ENCODE assay signal across 19 cellular contexts in the genomic region with DNA sequence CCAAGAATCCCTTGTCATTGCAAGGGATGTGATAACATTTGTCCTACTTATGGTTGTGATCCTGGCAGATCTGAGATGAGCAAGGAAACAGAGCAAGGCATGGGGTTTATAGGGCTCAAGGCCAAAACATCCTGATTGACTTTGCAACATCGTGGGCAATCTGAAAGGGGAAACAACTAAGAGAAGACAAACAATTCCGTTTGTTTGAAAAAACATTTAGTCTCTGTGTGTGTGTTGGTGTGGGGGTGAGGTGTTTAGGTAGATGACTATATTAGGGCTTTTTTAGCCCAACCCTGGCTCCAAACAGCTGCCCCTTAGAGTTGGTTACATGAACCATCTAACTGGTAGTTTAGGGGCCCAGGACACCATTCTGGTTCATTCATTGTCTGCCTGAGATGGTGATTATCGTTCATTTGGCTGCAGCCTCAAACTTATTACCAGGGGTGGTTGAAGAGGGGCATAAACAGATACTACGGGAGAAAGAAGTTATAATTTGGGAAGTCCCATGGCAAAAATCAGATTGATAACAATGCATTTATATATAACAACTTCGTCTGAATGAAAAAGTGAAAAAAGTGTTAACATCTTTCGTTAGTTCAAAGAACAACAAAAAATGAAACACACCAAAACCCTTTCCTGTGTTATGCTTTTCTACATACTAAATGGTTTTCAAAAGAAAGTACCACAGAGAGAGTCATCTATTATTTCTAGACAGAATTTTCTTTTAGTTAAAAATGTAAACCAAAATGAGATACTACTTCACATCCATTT. TPM values are rescaled to one million over a fixed set of nuclear protein-coding genes. Genes with fewer than 3 reads are reported as not detected.
A peak's percentile ranks its signal among the peaks of the same experiment; 100 is the strongest.
DNase-seq lines count a peak whose midpoint lies in the region; ATAC-seq and TF ChIP-seq lines count a peak whose summit lies in the region.
"Had no signal": no experiment of that assay in that cellular context is flagged by ENCODE, and none has a peak within 500 bp of the region (broad histone marks: within the 10 kb centered on the region; RNA-seq: fewer than 3 reads in every experiment).

No MANE protein-coding gene starts in this region.

- H3K36me3 Mint-ChIP-seq in activated CD8-positive, alpha-beta memory T cell treated with anti-CD3 and anti-CD28 coated beads, Interleukin-2, amount 10 ng/mL, durations not matched to agents 7 days and 5 days, result peaks cover 1% of the 10 kb centered on the region
- H3K36me3 Mint-ChIP-seq in T-helper 17 cell (ENCODE audit: low read depth), result no peaks in the 10 kb centered on the region
- H3K36me3 Mint-ChIP-seq in central memory CD8-positive, alpha-beta T cell (ENCODE audit: insufficient read depth), result peaks cover 27% of the 10 kb centered on the region
- no peaks in the 10 kb centered on the region for H3K36me3 Mint-ChIP-seq in stimulated activated naive CD8-positive, alpha-beta T cell treated with anti-CD3 and anti-CD28 coated beads, Interleukin-15, Interleukin-2, amounts not matched to agents 100 ng/mL and 50 ng/mL, for 24 hours (ENCODE audit: low read depth)
- H3K36me3 Mint-ChIP-seq: stimulated activated memory B cell treated with anti-CD40 and anti-IgM and Interleukin-4, amounts not matched to agents 10 μg/mL and 1 μg/mL and 100 μg/mL, for 72 hours had no signal

- peak overlapping the region; percentile 64 for H3K4me3 Mint-ChIP-seq in activated CD8-positive, alpha-beta memory T cell treated with anti-CD3 and anti-CD28 coated beads, Interleukin-2, amount 10 ng/mL, durations not matched to agents 7 days and 5 days
- peak overlapping the region; percentile 80 for H3K4me3 Mint-ChIP-seq in T-helper 17 cell
- H3K4me3 Mint-ChIP-seq in central memory CD8-positive, alpha-beta T cell, result peak overlapping the region; percentile 78
- H3K4me3 Mint-ChIP-seq in stimulated activated naive CD8-positive, alpha-beta T cell treated with anti-CD3 and anti-CD28 coated beads, Interleukin-15, Interleukin-2, amounts not matched to agents 100 ng/mL and 50 ng/mL, for 24 hours, result peak overlapping the region; percentile 74
- H3K4me3 Mint-ChIP-seq: stimulated activated memory B cell treated with anti-CD40 and anti-IgM and Interleukin-4, amounts not matched to agents 10 μg/mL and 1 μg/mL and 100 μg/mL, for 72 hours had no signal

- H3K27me3 Mint-ChIP-seq in activated CD8-positive, alpha-beta memory T cell treated with anti-CD3 and anti-CD28 coated beads, Interleukin-2, amount 10 ng/mL, durations not matched to agents 7 days and 5 days, result no peaks in the 10 kb centered on the region
- H3K27me3 Mint-ChIP-seq in T-helper 17 cell, result no peaks in the 10 kb centered on the region
- no peaks in the 10 kb centered on the region for H3K27me3 Mint-ChIP-seq in central memory CD8-positive, alpha-beta T cell
- H3K27me3 Mint-ChIP-seq in stimulated activated naive CD8-positive, alpha-beta T cell treated with anti-CD3 and anti-CD28 coated beads, Interleukin-15, Interleukin-2, amounts not matched to agents 100 ng/mL and 50 ng/mL, for 24 hours, result no peaks in the 10 kb centered on the region
- H3K27me3 Mint-ChIP-seq: stimulated activated memory B cell treated with anti-CD40 and anti-IgM and Interleukin-4, amounts not matched to agents 10 μg/mL and 1 μg/mL and 100 μg/mL, for 72 hours had no signal

- H3K27ac ChIP-seq in right lobe of liver, result no peak overlapping the region
- H3K27ac ChIP-seq: ascending aorta, foreskin keratinocyte, parathyroid adenoma had no signal

- no peaks in the 10 kb centered on the region for H3K4me1 ChIP-seq in right lobe of liver
- H3K4me1 ChIP-seq: ascending aorta, foreskin keratinocyte, parathyroid adenoma had no signal

- TF ChIP-seq POLR2A in right lobe of liver (IDR thresholded peaks at IDR 0.05), result no peak

- H3K27me3 ChIP-seq in right lobe of liver, result no peaks in the 10 kb centered on the region
- H3K27me3 ChIP-seq: ascending aorta, foreskin keratinocyte had no signal

- H3K36me3 ChIP-seq in right lobe of liver, result no peaks in the 10 kb centered on the region
- H3K36me3 ChIP-seq: ascending aorta had no signal

- peaks cover 89% of the 10 kb centered on the region for H3K4me1 Mint-ChIP-seq in activated CD8-positive, alpha-beta memory T cell treated with anti-CD3 and anti-CD28 coated beads, Interleukin-2, amount 10 ng/mL, durations not matched to agents 7 days and 5 days
- H3K4me1 Mint-ChIP-seq in T-helper 17 cell, result peaks cover 70% of the 10 kb centered on the region
- peaks cover 96% of the 10 kb centered on the region for H3K4me1 Mint-ChIP-seq in central memory CD8-positive, alpha-beta T cell
- peaks cover 96% of the 10 kb centered on the region for H3K4me1 Mint-ChIP-seq in stimulated activated naive CD8-positive, alpha-beta T cell treated with anti-CD3 and anti-CD28 coated beads, Interleukin-15, Interleukin-2, amounts not matched to agents 100 ng/mL and 50 ng/mL, for 24 hours (ENCODE audit: low read depth)

- no peak overlapping the region for H3K4me3 ChIP-seq in right lobe of liver
- H3K4me3 ChIP-seq: ascending aorta, smooth muscle cell had no signal

- 45% methylated on average over 6 of the region's 6 CpGs for WGBS in right lobe of liver (ENCODE audit: insufficient coverage, low coverage, low lambda C conversion rate, missing lambda C conversion rate)

- no peak for ATAC-seq in activated CD8-positive, alpha-beta memory T cell treated with anti-CD3 and anti-CD28 coated beads, Interleukin-2, amount 10 ng/mL, durations not matched to agents 7 days and 5 days
- ATAC-seq in T-helper 17 cell (no peak), right lobe of liver (no peak), sciatic nerve (no peak), GM21515 (IDR thresholded peaks at IDR 0.05; ENCODE audit: unreplicated experiment) (no peak)
- ATAC-seq in central memory CD8-positive, alpha-beta T cell (replicated peaks; ENCODE audit: extremely low read depth, poor library complexity, severe bottlenecking), result no peak
- ATAC-seq: foreskin keratinocyte; left lobe of liver; stimulated activated memory B cell treated with anti-CD40 and anti-IgM and Interleukin-4, amounts not matched to agents 10 μg/mL and 1 μg/mL and 100 μg/mL, for 72 hours had no signal

- intact Hi-C loops in right lobe of liver (cut with DNase I) (loop anchor here in 1 of 2 donors (10.0 kb wide), 1 partner anchor 351 kb away; no protein-coding TSS in a partner anchor), sciatic nerve (cut with DNase I) (loop anchor here (10.0 kb wide), 1 partner anchor 331 kb away; no protein-coding TSS in a partner anchor)

- DNase-seq in activated CD8-positive, alpha-beta memory T cell treated with anti-CD3 and anti-CD28 coated beads, Interleukin-2, amount 10 ng/mL, durations not matched to agents 7 days and 5 days, result peak; percentile 55
- DNase-seq in activated CD8-positive, alpha-beta memory T cell treated with anti-CD3 and anti-CD28 coated beads, Interleukin-2, amount 50 U/mL, for 4 hours, result no peak
- DNase-seq in T-helper 17 cell (no peak), right lobe of liver (no peak), sciatic nerve (ENCODE audit: low spot score) (no peak)
- no peak for DNase-seq in central memory CD8-positive, alpha-beta T cell (ENCODE audit: low spot score in 2 of 2)
- DNase-seq: activated CD8-positive, alpha-beta memory T cell treated with anti-CD3 and anti-CD28 coated beads, Interleukin-2, amount 50 U/mL, for 48 hours; foreskin keratinocyte; IMR-90; NCI-H1048; NCI-H2107; NCI-H748 treated with DMSO at 0.1 percent for 48 hours had no signal

- H3K27ac Mint-ChIP-seq in activated CD8-positive, alpha-beta memory T cell treated with anti-CD3 and anti-CD28 coated beads, Interleukin-2, amount 10 ng/mL, durations not matched to agents 7 days and 5 days, result peak overlapping the region; percentile 95
- peak overlapping the region; percentile 100 for H3K27ac Mint-ChIP-seq in T-helper 17 cell
- peak overlapping the region; percentile 98 for H3K27ac Mint-ChIP-seq in central memory CD8-positive, alpha-beta T cell (ENCODE audit: low read depth)
- peak overlapping the region; percentile 96 for H3K27ac Mint-ChIP-seq in stimulated activated naive CD8-positive, alpha-beta T cell treated with anti-CD3 and anti-CD28 coated beads, Interleukin-15, Interleukin-2, amounts not matched to agents 100 ng/mL and 50 ng/mL, for 24 hours
- H3K27ac Mint-ChIP-seq: stimulated activated memory B cell treated with anti-CD40 and anti-IgM and Interleukin-4, amounts not matched to agents 10 μg/mL and 1 μg/mL and 100 μg/mL, for 72 hours had no signal

- TF ChIP-seq CTCF in right lobe of liver (IDR thresholded peaks at IDR 0.05), result no peak

- CTCF ChIA-PET in activated CD8-positive, alpha-beta memory T cell treated with anti-CD3 and anti-CD28 coated beads, Interleukin-2, amount 10 ng/mL, durations not matched to agents 7 days and 5 days (lab: Charles Lee), result interaction anchor here (0.6 to 3.8 kb wide), 7 partner anchors 11 to 133 kb away, joined by 3 to 29 read pairs (median 3); no protein-coding TSS in a partner anchor

- H3K9me3 Mint-ChIP-seq in activated CD8-positive, alpha-beta memory T cell treated with anti-CD3 and anti-CD28 coated beads, Interleukin-2, amount 10 ng/mL, durations not matched to agents 7 days and 5 days (ENCODE audit: low read depth), result no peaks in the 10 kb centered on the region
- no peaks in the 10 kb centered on the region for H3K9me3 Mint-ChIP-seq in central memory CD8-positive, alpha-beta T cell
- no peaks in the 10 kb centered on the region for H3K9me3 Mint-ChIP-seq in stimulated activated naive CD8-positive, alpha-beta T cell treated with anti-CD3 and anti-CD28 coated beads, Interleukin-15, Interleukin-2, amounts not matched to agents 100 ng/mL and 50 ng/mL, for 24 hours
- H3K9me3 Mint-ChIP-seq: stimulated activated memory B cell treated with anti-CD40 and anti-IgM and Interleukin-4, amounts not matched to agents 10 μg/mL and 1 μg/mL and 100 μg/mL, for 72 hours had no signal

- H3K9me3 ChIP-seq in T-helper 17 cell (ENCODE audit: control insufficient read depth, low read length, poor library complexity, severe bottlenecking), result no peaks in the 10 kb centered on the region
- no peaks in the 10 kb centered on the region for H3K9me3 ChIP-seq in right lobe of liver
- H3K9me3 ChIP-seq: ascending aorta had no signal

RNA-seq across cellular contexts. Expression of a gene that starts 5.7 kb away (rescaled TPM):
- 100 to 1,000 TPM; 198 to 270 TPM for total RNA-seq in activated CD8-positive, alpha-beta memory T cell treated with anti-CD3 and anti-CD28 coated beads, Interleukin-2, amount 10 ng/mL, durations not matched to agents 7 days and 5 days
- total RNA-seq in T-helper 17 cell (100 to 1,000 TPM; 499 to 517 TPM), right lobe of liver (10 to 100 TPM in 3 of 6 experiments, 1 to 10 TPM in 3; 3.7 to 15.3 (median 9.1) TPM), sciatic nerve (31.3 TPM)
- total RNA-seq: foreskin keratinocyte, IMR-90 had no signal
